ENCODE assay signal across 1 cellular context in the genomic region with DNA sequence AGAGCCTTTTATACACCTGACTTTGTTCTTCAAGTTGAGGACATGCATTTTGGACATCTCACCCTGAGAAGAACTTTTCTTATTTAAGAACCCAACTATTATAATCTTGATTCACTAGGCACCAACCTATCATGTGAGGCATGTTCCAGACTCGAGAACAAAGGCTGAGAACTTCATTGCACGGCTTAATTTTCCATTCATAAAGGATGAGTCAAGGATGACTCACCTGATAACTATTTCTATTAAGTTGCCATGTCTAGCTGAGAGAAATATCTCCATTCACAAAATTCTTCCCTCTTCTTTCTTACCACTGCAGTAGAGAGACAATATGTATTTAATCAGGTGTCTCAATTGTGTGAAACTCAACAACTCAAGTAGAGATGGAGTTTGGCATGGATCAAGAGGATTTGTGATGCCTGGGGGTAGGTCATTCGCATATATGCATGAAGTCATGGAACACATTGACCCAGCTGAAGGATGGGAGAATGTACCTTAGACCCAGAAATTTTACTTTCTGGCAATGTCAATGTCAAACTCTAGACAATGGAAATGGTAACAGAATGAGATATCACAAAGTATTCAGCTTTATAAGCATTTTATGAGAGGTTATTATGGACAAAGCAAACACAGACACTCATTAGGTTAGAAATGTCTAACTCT.
TF ChIP-seq lines count a peak whose summit lies in the region.

No MANE protein-coding gene starts in this region.

TF ChIP-seq in HEK293, 187 proteins besides CTCF, POLR2A, EP300 and RAD21 (continued from another document):
- no peak for TF ChIP-seq ZNF280C (tag by site-specific recombination; IDR thresholded peaks at IDR 0.05)
- no peak for TF ChIP-seq BCL11B (tag by site-specific recombination; IDR thresholded peaks at IDR 0.05; ENCODE audit: low read depth)
- no peak for TF ChIP-seq ZNF777 (tag by site-specific recombination; IDR thresholded peaks at IDR 0.05; ENCODE audit: borderline replicate concordance)
- TF ChIP-seq KLF8 (tag by site-specific recombination; IDR thresholded peaks at IDR 0.05), result 0 out of 2 replicates have a peak, but pooled peaks have one; percentile 31
- no peak for TF ChIP-seq ZNF654 (tag by site-specific recombination; IDR thresholded peaks at IDR 0.05; ENCODE audit: low read depth)
